ENCODE assay signal across 1 cellular context in genomic region chr7:91357379-91357778, GRCh38.
TF ChIP-seq lines count a peak whose summit lies in the region.

No MANE protein-coding gene starts in this region.

TF ChIP-seq in SK-N-SH, 30 proteins besides CTCF, POLR2A, EP300 and RAD21 (continued from another document):
- no peak for TF ChIP-seq ZBTB33 (IDR thresholded peaks at IDR 0.05; ENCODE audit: borderline replicate concordance, low read depth)
- peak; percentile 8 for TF ChIP-seq CHD2 (IDR thresholded peaks at IDR 0.05; ENCODE audit: low read length, partially characterized antibody)
- no peak for TF ChIP-seq EZH2phosphoT487 (IDR thresholded peaks at IDR 0.05; ENCODE audit: borderline replicate concordance, low read depth)
- no peak for TF ChIP-seq MAX (IDR thresholded peaks at IDR 0.05; ENCODE audit: low read depth)
- TF ChIP-seq GATA2 (CRISPR knock-in tag; IDR thresholded peaks at IDR 0.05), result peak; percentile 37; the same call in 1 of the 2 replicates
- no peak for TF ChIP-seq FOXJ3 (CRISPR knock-in tag; IDR thresholded peaks at IDR 0.05)
- TF ChIP-seq SMC3 (IDR thresholded peaks at IDR 0.05; ENCODE audit: low read depth, low read length), result no peak
- TF ChIP-seq MXI1 (IDR thresholded peaks at IDR 0.05; ENCODE audit: low read depth, low read length), result no peak
- TF ChIP-seq RCOR1 (IDR thresholded peaks at IDR 0.05; ENCODE audit: low read length), result no peak
